8 cellular contexts compared by ENCODE assay signal in genomic region chr17:28724500-28725165, GRCh38. TPM values are rescaled to one million over a fixed set of nuclear protein-coding genes. Genes with fewer than 3 reads are reported as not detected.
DNase-seq lines count a peak whose midpoint lies in the region; ATAC-seq and TF ChIP-seq lines count a peak whose summit lies in the region.

No MANE protein-coding gene starts in this region.

- no peak for DNase-seq in SK-N-SH
- peak in 1 of 2 experiments; percentile 40 for DNase-seq in SJCRH30
- DNase-seq in epithelial cell of prostate (ENCODE audit: low read depth, low spot score): no peak
- DNase-seq in NK-92 (lab: John Stamatoyannopoulos, UW; ENCODE audit: unreplicated experiment): no peak
- DNase-seq in UCSD-AML1 (lab: John Stamatoyannopoulos, UW; ENCODE audit: unreplicated experiment): no peak

- H3K9me3 Mint-ChIP-seq in stimulated activated memory B cell treated with anti-CD40 and anti-IgM and Interleukin-4, amounts not matched to agents 10 μg/mL and 1 μg/mL and 100 μg/mL, for 72 hours: no peaks in the 10 kb centered on the region

- peak overlapping the region; percentile 72 to 88 for H3K27ac ChIP-seq in SK-N-SH (ENCODE audit: low read depth in 2 of 2, low read length in 1 of 2)
- H3K27ac ChIP-seq in SJCRH30: peak overlapping the region; percentile 61
- H3K27ac ChIP-seq in epithelial cell of prostate: peak overlapping the region; percentile 99

- H3K79me2 ChIP-seq in SK-N-SH (ENCODE audit: insufficient read depth): peaks cover 36% of the 10 kb centered on the region

- H3K4me1 Mint-ChIP-seq in stimulated activated memory B cell treated with anti-CD40 and anti-IgM and Interleukin-4, amounts not matched to agents 10 μg/mL and 1 μg/mL and 100 μg/mL, for 72 hours: peaks cover 60% of the 10 kb centered on the region

- TF ChIP-seq EP300 in SK-N-SH (IDR thresholded peaks at IDR 0.05; ENCODE audit: borderline replicate concordance in 1 of 2, low read depth in 1 of 2, low read length in 1 of 2): no peak

- no peaks in the 10 kb centered on the region for H3K9me3 ChIP-seq in SK-N-SH
- H3K9me3 ChIP-seq in SJCRH30 (replicated peaks): no peaks in the 10 kb centered on the region

- H4K20me1 ChIP-seq in SK-N-SH (ENCODE audit: insufficient read depth): peaks cover 36% of the 10 kb centered on the region

- POLR2A ChIA-PET in SK-N-SH (lab: Yijun Ruan, JAX): interaction anchor here (0.6 to 4.5 kb wide), 3 partner anchors 16 to 25 kb away, joined by 3 to 52 read pairs (median 4); partner anchors contain the start of gene TRAF4

- H3K4me3 Mint-ChIP-seq in stimulated activated memory B cell treated with anti-CD40 and anti-IgM and Interleukin-4, amounts not matched to agents 10 μg/mL and 1 μg/mL and 100 μg/mL, for 72 hours: peak overlapping the region; percentile 93

- WGBS in SK-N-SH (ENCODE audit: low lambda C conversion rate): 80% methylated on average over 10 of the region's 10 CpGs

- CTCF ChIA-PET in SK-N-SH (lab: Yijun Ruan, JAX): interaction anchor here (0.7 to 11.1 kb wide), 14 partner anchors 8 to 392 kb away, joined by 3 to 612 read pairs (median 4); partner anchors contain the start of genes PHF12, PROCA1, SDF2 and SUPT6H

- H3K4me3 ChIP-seq in SK-N-SH (ENCODE audit: low read depth in 2 of 2, low read length in 1 of 2) (no peak overlapping the region), SJCRH30 (peak overlapping the region; percentile 80)

- H3K36me3 ChIP-seq in SK-N-SH (replicated peaks in 1 of 2; ENCODE audit: control insufficient read depth in 1 of 2, insufficient read depth in 2 of 2, low read length in 1 of 2) (peaks cover 38 to 41% of the 10 kb centered on the region in 2 experiments), SJCRH30 (peaks cover 49% of the 10 kb centered on the region)

- H3K9ac ChIP-seq in SK-N-SH: peak overlapping the region; percentile 71; the same call in 1 of the 2 replicates

- peaks cover 54% of the 10 kb centered on the region for H3K36me3 Mint-ChIP-seq in stimulated activated memory B cell treated with anti-CD40 and anti-IgM and Interleukin-4, amounts not matched to agents 10 μg/mL and 1 μg/mL and 100 μg/mL, for 72 hours

- H3K4me2 ChIP-seq in SK-N-SH: peak overlapping the region; percentile 99

- H3K4me1 ChIP-seq in SK-N-SH (ENCODE audit: control insufficient read depth in 1 of 2, insufficient read depth in 2 of 2, low read depth in 1 of 2, low read length in 1 of 2) (peaks cover 16 to 42% of the 10 kb centered on the region in 2 experiments), SJCRH30 (peaks cover 20% of the 10 kb centered on the region)

- H3K27me3 Mint-ChIP-seq in stimulated activated memory B cell treated with anti-CD40 and anti-IgM and Interleukin-4, amounts not matched to agents 10 μg/mL and 1 μg/mL and 100 μg/mL, for 72 hours: no peaks in the 10 kb centered on the region

- no peak for TF ChIP-seq RAD21 in SK-N-SH (IDR thresholded peaks at IDR 0.05; ENCODE audit: low read length)

- H3F3A ChIP-seq in SK-N-SH (replicated peaks; ENCODE audit: insufficient read depth): peaks cover 73% of the 10 kb centered on the region

- H2AFZ ChIP-seq in SK-N-SH (ENCODE audit: low read depth): no peak overlapping the region

- H3K27me3 ChIP-seq in SK-N-SH (ENCODE audit: insufficient read depth) (no peaks in the 10 kb centered on the region), SJCRH30 (no peaks in the 10 kb centered on the region)

- ATAC-seq in SK-N-SH treated with all-trans-retinoic acid at 6 μM for 48 hours: no peak
- no peak for ATAC-seq in stimulated activated memory B cell treated with anti-CD40 and anti-IgM and Interleukin-4, amounts not matched to agents 10 μg/mL and 1 μg/mL and 100 μg/mL, for 72 hours
- no peak for ATAC-seq in GM18511 (IDR thresholded peaks at IDR 0.05; ENCODE audit: unreplicated experiment)

- TF ChIP-seq CTCF in SK-N-SH (IDR thresholded peaks at IDR 0.05): no peak

- H3K9me2 ChIP-seq in SK-N-SH: no peaks in the 10 kb centered on the region

- H3K27ac Mint-ChIP-seq in stimulated activated memory B cell treated with anti-CD40 and anti-IgM and Interleukin-4, amounts not matched to agents 10 μg/mL and 1 μg/mL and 100 μg/mL, for 72 hours: peak overlapping the region; percentile 89

TF ChIP-seq in SK-N-SH, 30 proteins besides CTCF, POLR2A, EP300 and RAD21:
- TF ChIP-seq SIN3A (IDR thresholded peaks at IDR 0.05; ENCODE audit: borderline replicate concordance, low read depth, low read length) (no peak), RCOR1 (IDR thresholded peaks at IDR 0.05; ENCODE audit: low read length) (no peak), FOSL2 (IDR thresholded peaks at IDR 0.05; ENCODE audit: borderline replicate concordance, low read depth) (no peak), RFX5 (IDR thresholded peaks at IDR 0.05; ENCODE audit: low read length) (no peak), TCF12 (IDR thresholded peaks at IDR 0.05) (no peak), YY1 (IDR thresholded peaks at IDR 0.05; ENCODE audit: low read depth) (no peak), MXI1 (IDR thresholded peaks at IDR 0.05; ENCODE audit: low read depth, low read length) (no peak), SMC3 (IDR thresholded peaks at IDR 0.05; ENCODE audit: low read depth, low read length) (no peak), FOXJ3 (CRISPR knock-in tag; IDR thresholded peaks at IDR 0.05) (no peak), TEAD4 (IDR thresholded peaks at IDR 0.05; ENCODE audit: borderline replicate concordance, insufficient read depth) (no peak)

TF ChIP-seq in SK-N-SH treated with all-trans-retinoic acid at 6 μM for 48 hours, 23 proteins besides CTCF, POLR2A, EP300 and RAD21:
- no peak for TF ChIP-seq ZFP30 (CRISPR knock-in tag; IDR thresholded peaks at IDR 0.05)
- TF ChIP-seq ZNF70 (CRISPR knock-in tag; IDR thresholded peaks at IDR 0.05): no peak
- no peak for TF ChIP-seq CREB5 (CRISPR knock-in tag; IDR thresholded peaks at IDR 0.05; ENCODE audit: low read depth)
TF ChIP-seq in SK-N-SH treated with all-trans-retinoic acid at 6 μM for 48 hours: peak in this region for 0.

RNA-seq across cellular contexts. Expression of gene TLCD1, which starts 1.4 kb away (rescaled TPM):
- 18.3 and 21.6 TPM in 2 replicates for polyA plus RNA-seq in SK-N-SH (2012; rRNA removed)
- polyA plus RNA-seq in SK-N-SH (2012; cell fraction: cytosol; rRNA removed): 15.0 and 18.4 TPM in 2 replicates
- 6.5 and 7.8 TPM in 2 replicates for polyA plus RNA-seq in SK-N-SH (2012; cell fraction: nucleus; rRNA removed)
- total RNA-seq in SJCRH30 (2014; rRNA removed; shearing (Covaris generic)): 7.5 and 10.0 TPM in 2 replicates

RNA-seq across cellular contexts. Expression of gene NEK8, which starts 4.0 kb away (rescaled TPM):
- 6.0 and 11.0 TPM in 2 replicates for polyA plus RNA-seq in SK-N-SH (2012; rRNA removed)
- polyA plus RNA-seq in SK-N-SH (2012; cell fraction: cytosol; rRNA removed): 3.3 and 3.7 TPM in 2 replicates
- polyA plus RNA-seq in SK-N-SH (2012; cell fraction: nucleus; rRNA removed): 26.3 and 30.9 TPM in 2 replicates
- total RNA-seq in SJCRH30 (2014; rRNA removed; shearing (Covaris generic)): 1.7 and 2.6 TPM in 2 replicates

RNA-seq across cellular contexts. Expression of gene RPL23A, which starts 4.8 kb away (rescaled TPM):
- 1,147 and 1,359 TPM in 2 replicates for polyA plus RNA-seq in SK-N-SH (2012; rRNA removed)
- 1,566 and 2,493 TPM in 2 replicates for polyA plus RNA-seq in SK-N-SH (2012; cell fraction: cytosol; rRNA removed)
- polyA plus RNA-seq in SK-N-SH (2012; cell fraction: nucleus; rRNA removed): 219 and 277 TPM in 2 replicates
- total RNA-seq in SJCRH30 (2014; rRNA removed; shearing (Covaris generic)): 1,716 and 1,788 TPM in 2 replicates

RNA-seq across cellular contexts. Expression of gene RAB34, which starts 7.0 kb away (rescaled TPM):
- polyA plus RNA-seq in SK-N-SH (2012; rRNA removed): 0.06 and 0.18 TPM in 2 replicates
- polyA plus RNA-seq in SK-N-SH (2012; cell fraction: cytosol; rRNA removed): 0.03 and 0.22 TPM in 2 replicates
- polyA plus RNA-seq in SK-N-SH (2012; cell fraction: nucleus; rRNA removed): 0.50 and 0.54 TPM in 2 replicates
- total RNA-seq in SJCRH30 (2014; rRNA removed; shearing (Covaris generic)): 191 and 201 TPM in 2 replicates

RNA-seq across cellular contexts. Expression of gene PROCA1, which starts 12.9 kb away (rescaled TPM):
- polyA plus RNA-seq in SK-N-SH (2012; rRNA removed): 6.4 and 7.1 TPM in 2 replicates
- 2.3 and 3.3 TPM in 2 replicates for polyA plus RNA-seq in SK-N-SH (2012; cell fraction: cytosol; rRNA removed)
- 41.6 and 58.1 TPM in 2 replicates for polyA plus RNA-seq in SK-N-SH (2012; cell fraction: nucleus; rRNA removed)
- total RNA-seq in SJCRH30 (2014; rRNA removed; shearing (Covaris generic)): 5.4 and 7.0 TPM in 2 replicates
